Comparison of ENCODE assay signal across 9 cellular contexts in genomic region chr5:157730900-157731271, GRCh38. TPM values are rescaled to one million over a fixed set of nuclear protein-coding genes. Genes with fewer than 3 reads are reported as not detected.
DNase-seq lines count a peak whose midpoint lies in the region; ATAC-seq and TF ChIP-seq lines count a peak whose summit lies in the region.
"Had no signal": no experiment of that assay in that cellular context is flagged by ENCODE, and none has a peak within 500 bp of the region (broad histone marks: within the 10 kb centered on the region; RNA-seq: fewer than 3 reads in every experiment).

No MANE protein-coding gene starts in this region.

- 16 to 19% methylated on average over 5 of the region's 5 CpGs for WGBS in thyroid gland, 2 donors

- intact Hi-C loops in left lung (cut with DNase I), result no loop called here
- intact Hi-C loops in thyroid gland (cut with DNase I), result loop anchor here (10.0 kb wide), 1 partner anchor 586 kb away; the partner anchor contains the start of gene MED7

- peaks cover 20% of the 10 kb centered on the region for H3K4me1 Mint-ChIP-seq in activated CD8-positive, alpha-beta memory T cell treated with anti-CD3 and anti-CD28 coated beads, Interleukin-2, amount 10 ng/mL, durations not matched to agents 7 days and 5 days

- H3K36me3 ChIP-seq in adipocyte (ENCODE audit: control insufficient read depth, insufficient read depth, low read length, severe bottlenecking) (peaks cover 13% of the 10 kb centered on the region), left lung (peaks cover 0 to 25% of the 10 kb centered on the region in 2 donors), thyroid gland (peaks cover 0 to 20% of the 10 kb centered on the region in 2 donors)

- H3K36me3 Mint-ChIP-seq in activated CD8-positive, alpha-beta memory T cell treated with anti-CD3 and anti-CD28 coated beads, Interleukin-2, amount 10 ng/mL, durations not matched to agents 7 days and 5 days, result peaks cover 19% of the 10 kb centered on the region

- H3K27ac Mint-ChIP-seq in activated CD8-positive, alpha-beta memory T cell treated with anti-CD3 and anti-CD28 coated beads, Interleukin-2, amount 10 ng/mL, durations not matched to agents 7 days and 5 days, result peak overlapping the region; percentile 95

- TF ChIP-seq POLR2A in thyroid gland (IDR thresholded peaks at IDR 0.05), result no peak

- H3K4me3 ChIP-seq in adipocyte (ENCODE audit: low read length), result peak overlapping the region; percentile 94
- H3K4me3 ChIP-seq in left lung, result peak overlapping the region; percentile 66 to 67
- peak overlapping the region in 1 of 3 donors; percentile 58 for H3K4me3 ChIP-seq in thyroid gland (replicated peaks in 1 of 3)

- H3K4me1 ChIP-seq in adipocyte (ENCODE audit: control insufficient read depth, insufficient read depth, low read length) (peaks cover 6% of the 10 kb centered on the region), left lung (peaks cover 2 to 15% of the 10 kb centered on the region in 2 donors), thyroid gland (peaks cover 0 to 5% of the 10 kb centered on the region in 2 donors)

- no peak for DNase-seq in activated CD8-positive, alpha-beta memory T cell treated with anti-CD3 and anti-CD28 coated beads, Interleukin-2, amount 10 ng/mL, durations not matched to agents 7 days and 5 days
- DNase-seq in activated CD8-positive, alpha-beta memory T cell treated with anti-CD3 and anti-CD28 coated beads for 24 hours, result no peak
- DNase-seq in adipocyte (ENCODE audit: low read depth), result no peak
- no peak for DNase-seq in left lung
- no peak for DNase-seq in thyroid gland
- DNase-seq in LoVo (ENCODE audit: low spot score), result no peak
- DNase-seq in NCI-H2196 (lab: John Stamatoyannopoulos, UW; ENCODE audit: unreplicated experiment), result no peak

- H3K27me3 Mint-ChIP-seq in activated CD8-positive, alpha-beta memory T cell treated with anti-CD3 and anti-CD28 coated beads, Interleukin-2, amount 10 ng/mL, durations not matched to agents 7 days and 5 days, result no peaks in the 10 kb centered on the region

- H3K27me3 ChIP-seq in adipocyte (replicated peaks; ENCODE audit: control insufficient read depth, insufficient read depth, low read length) (no peaks in the 10 kb centered on the region), left lung (no peaks in the 10 kb centered on the region), thyroid gland (no peaks in the 10 kb centered on the region)

- H3K27ac ChIP-seq in left lung, result peak overlapping the region; percentile 92 to 94
- H3K27ac ChIP-seq in thyroid gland, result peak overlapping the region in 2 of 3 donors; percentile 84 to 88

- CTCF ChIA-PET in activated CD8-positive, alpha-beta memory T cell treated with anti-CD3 and anti-CD28 coated beads, Interleukin-2, amount 10 ng/mL, durations not matched to agents 7 days and 5 days (lab: Charles Lee), result interaction anchor here (0.6 to 2.7 kb wide), 8 partner anchors 11 to 299 kb away, joined by 3 to 36 read pairs (median 4); partner anchors contain the start of gene LSM11

- ATAC-seq in activated CD8-positive, alpha-beta memory T cell treated with anti-CD3 and anti-CD28 coated beads, Interleukin-2, amount 10 ng/mL, durations not matched to agents 7 days and 5 days, result no peak
- no peak for ATAC-seq in left lung
- ATAC-seq in HG02678 (IDR thresholded peaks at IDR 0.05; ENCODE audit: unreplicated experiment), result no peak

- peak overlapping the region; percentile 92 for H3K4me3 Mint-ChIP-seq in activated CD8-positive, alpha-beta memory T cell treated with anti-CD3 and anti-CD28 coated beads, Interleukin-2, amount 10 ng/mL, durations not matched to agents 7 days and 5 days

- H3K9ac ChIP-seq in adipocyte (ENCODE audit: low read length), result peak overlapping the region; percentile 93

- H3K9me3 Mint-ChIP-seq in activated CD8-positive, alpha-beta memory T cell treated with anti-CD3 and anti-CD28 coated beads, Interleukin-2, amount 10 ng/mL, durations not matched to agents 7 days and 5 days (ENCODE audit: low read depth), result no peaks in the 10 kb centered on the region

- H3K9me3 ChIP-seq in adipocyte (ENCODE audit: control insufficient read depth, low read length), result no peaks in the 10 kb centered on the region
- H3K9me3 ChIP-seq in left lung, result no peaks in the 10 kb centered on the region
- no peaks in the 10 kb centered on the region for H3K9me3 ChIP-seq in thyroid gland

- TF ChIP-seq CTCF in left lung (IDR thresholded peaks at IDR 0.05) (no peak), thyroid gland (IDR thresholded peaks at IDR 0.05) (no peak)

RNA-seq across cellular contexts. Expression of gene THG1L, which starts 0.3 kb away (rescaled TPM):
- 10 to 100 TPM; 12.9 to 16.3 TPM for total RNA-seq in activated CD8-positive, alpha-beta memory T cell treated with anti-CD3 and anti-CD28 coated beads, Interleukin-2, amount 10 ng/mL, durations not matched to agents 7 days and 5 days
- total RNA-seq in left lung (1 to 10 TPM; 8.8 to 9.4 TPM), thyroid gland (10 to 100 TPM; 10.3 to 13.9 (median 12.0) TPM)

RNA-seq across cellular contexts. Expression of gene LSM11, which starts 12.6 kb away (rescaled TPM):
- total RNA-seq in activated CD8-positive, alpha-beta memory T cell treated with anti-CD3 and anti-CD28 coated beads, Interleukin-2, amount 10 ng/mL, durations not matched to agents 7 days and 5 days, result 1 to 10 TPM; 5.5 to 7.2 TPM
- total RNA-seq in left lung (1 to 10 TPM; 3.0 to 3.2 TPM), thyroid gland (1 to 10 TPM; 2.2 to 4.7 (median 3.8) TPM)

RNA-seq across cellular contexts. Expression of gene C5orf52, which starts 59.6 kb away (rescaled TPM):
- not detected for total RNA-seq in activated CD8-positive, alpha-beta memory T cell treated with anti-CD3 and anti-CD28 coated beads, Interleukin-2, amount 10 ng/mL, durations not matched to agents 7 days and 5 days
- total RNA-seq in left lung, result not detected
- total RNA-seq in thyroid gland, result not detected
- total RNA-seq: temporal lobe had no signal
